ENCODE assay signal across 1 cellular context in the genomic region with DNA sequence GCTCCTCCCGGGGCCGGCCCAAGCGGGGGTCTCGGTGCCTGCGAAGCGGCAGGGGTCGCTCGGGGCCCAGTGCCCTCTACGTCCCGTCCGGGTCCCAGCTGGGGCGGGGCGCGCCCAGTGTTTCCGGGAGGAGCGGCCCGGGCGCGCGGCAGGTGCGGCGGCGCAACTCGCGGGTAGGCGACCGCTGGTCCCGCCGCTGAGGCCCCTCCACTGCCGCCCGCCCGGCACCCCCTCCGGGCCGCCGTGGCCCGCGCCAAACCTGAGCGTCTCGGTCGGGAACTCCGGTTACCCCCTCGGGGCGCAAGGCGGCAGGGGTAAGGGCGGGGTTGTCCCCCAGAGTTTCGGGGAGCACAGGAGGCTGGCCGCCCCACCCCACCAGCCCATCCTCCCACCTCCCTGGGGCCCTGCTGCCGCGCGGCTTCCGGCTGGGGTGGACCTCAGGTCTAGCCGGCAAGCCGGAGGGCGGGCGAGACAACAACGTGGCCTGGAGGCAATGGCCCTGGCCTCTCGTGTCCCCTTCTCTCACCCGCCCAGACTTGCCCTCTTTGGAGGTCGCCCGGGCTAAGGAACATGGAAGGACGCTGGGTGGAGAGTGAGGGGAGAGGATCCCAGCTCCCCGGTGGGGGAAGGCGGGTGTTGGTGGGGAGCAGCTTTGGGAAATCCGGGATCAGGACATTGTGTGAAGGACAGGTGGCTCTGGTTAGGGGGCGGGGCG.
TF ChIP-seq lines count a peak whose summit lies in the region.

No MANE protein-coding gene starts in this region.

TF ChIP-seq in HEK293, 187 proteins besides CTCF, POLR2A, EP300 and RAD21 (continued from another document):
- TF ChIP-seq, protein P1, sequence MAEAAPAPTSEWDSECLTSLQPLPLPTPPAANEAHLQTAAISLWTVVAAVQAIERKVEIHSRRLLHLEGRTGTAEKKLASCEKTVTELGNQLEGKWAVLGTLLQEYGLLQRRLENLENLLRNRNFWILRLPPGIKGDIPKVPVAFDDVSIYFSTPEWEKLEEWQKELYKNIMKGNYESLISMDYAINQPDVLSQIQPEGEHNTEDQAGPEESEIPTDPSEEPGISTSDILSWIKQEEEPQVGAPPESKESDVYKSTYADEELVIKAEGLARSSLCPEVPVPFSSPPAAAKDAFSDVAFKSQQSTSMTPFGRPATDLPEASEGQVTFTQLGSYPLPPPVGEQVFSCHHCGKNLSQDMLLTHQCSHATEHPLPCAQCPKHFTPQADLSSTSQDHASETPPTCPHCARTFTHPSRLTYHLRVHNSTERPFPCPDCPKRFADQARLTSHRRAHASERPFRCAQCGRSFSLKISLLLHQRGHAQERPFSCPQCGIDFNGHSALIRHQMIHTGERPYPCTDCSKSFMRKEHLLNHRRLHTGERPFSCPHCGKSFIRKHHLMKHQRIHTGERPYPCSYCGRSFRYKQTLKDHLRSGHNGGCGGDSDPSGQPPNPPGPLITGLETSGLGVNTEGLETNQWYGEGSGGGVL (tag by site-specific recombination; IDR thresholded peaks at IDR 0.05), result peak; percentile 93
- no peak for TF ChIP-seq ZNF571 (tag by site-specific recombination; IDR thresholded peaks at IDR 0.05)
- TF ChIP-seq ZNF549 (tag by site-specific recombination; IDR thresholded peaks at IDR 0.05), result no peak
- no peak for TF ChIP-seq ZNF24 (tag by site-specific recombination; IDR thresholded peaks at IDR 0.05)
- TF ChIP-seq, protein P2, sequence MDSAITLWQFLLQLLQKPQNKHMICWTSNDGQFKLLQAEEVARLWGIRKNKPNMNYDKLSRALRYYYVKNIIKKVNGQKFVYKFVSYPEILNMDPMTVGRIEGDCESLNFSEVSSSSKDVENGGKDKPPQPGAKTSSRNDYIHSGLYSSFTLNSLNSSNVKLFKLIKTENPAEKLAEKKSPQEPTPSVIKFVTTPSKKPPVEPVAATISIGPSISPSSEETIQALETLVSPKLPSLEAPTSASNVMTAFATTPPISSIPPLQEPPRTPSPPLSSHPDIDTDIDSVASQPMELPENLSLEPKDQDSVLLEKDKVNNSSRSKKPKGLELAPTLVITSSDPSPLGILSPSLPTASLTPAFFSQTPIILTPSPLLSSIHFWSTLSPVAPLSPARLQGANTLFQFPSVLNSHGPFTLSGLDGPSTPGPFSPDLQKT (IDR thresholded peaks at IDR 0.05; ENCODE audit: borderline replicate concordance, low read depth, low read length), result no peak
- no peak for TF ChIP-seq ZNF596 (tag by site-specific recombination; IDR thresholded peaks at IDR 0.05)
- TF ChIP-seq, protein P3, sequence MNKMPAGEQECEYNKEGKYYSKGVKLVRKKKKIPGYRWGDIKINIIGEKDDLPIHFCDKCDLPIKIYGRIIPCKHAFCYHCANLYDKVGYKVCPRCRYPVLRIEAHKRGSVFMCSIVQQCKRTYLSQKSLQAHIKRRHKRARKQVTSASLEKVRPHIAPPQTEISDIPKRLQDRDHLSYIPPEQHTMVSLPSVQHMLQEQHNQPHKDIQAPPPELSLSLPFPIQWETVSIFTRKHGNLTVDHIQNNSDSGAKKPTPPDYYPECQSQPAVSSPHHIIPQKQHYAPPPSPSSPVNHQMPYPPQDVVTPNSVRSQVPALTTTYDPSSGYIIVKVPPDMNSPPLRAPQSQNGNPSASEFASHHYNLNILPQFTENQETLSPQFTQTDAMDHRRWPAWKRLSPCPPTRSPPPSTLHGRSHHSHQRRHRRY (tag by site-specific recombination; IDR thresholded peaks at IDR 0.05), result no peak
- 0 out of 2 replicates have a peak, but pooled peaks have one; percentile 58 for TF ChIP-seq KLF9 (tag by site-specific recombination; IDR thresholded peaks at IDR 0.05; ENCODE audit: low read depth)
- TF ChIP-seq ZNF777 (tag by site-specific recombination; IDR thresholded peaks at IDR 0.05; ENCODE audit: borderline replicate concordance), result 0 out of 2 replicates have a peak, but pooled peaks have one; percentile 26
- no peak for TF ChIP-seq ZNF184 (tag by site-specific recombination; IDR thresholded peaks at IDR 0.05)
- 0 out of 2 replicates have a peak, but pooled peaks have one; percentile 11 for TF ChIP-seq KLF1 (tag by site-specific recombination; IDR thresholded peaks at IDR 0.05)
- no peak for TF ChIP-seq ZXDB (tag by site-specific recombination; IDR thresholded peaks at IDR 0.05)
- peak; percentile 26; the same call in 1 of the 2 replicates for TF ChIP-seq ZFHX2 (tag by site-specific recombination; conservative IDR thresholded peaks at IDR 0.05)
- TF ChIP-seq ZNF292 (tag by site-specific recombination; IDR thresholded peaks at IDR 0.05; ENCODE audit: borderline replicate concordance, low read depth), result no peak
- TF ChIP-seq ZNF792 (tag by site-specific recombination; IDR thresholded peaks at IDR 0.05), result no peak
- TF ChIP-seq KLF8 (tag by site-specific recombination; IDR thresholded peaks at IDR 0.05), result peak; percentile 19; the same call in 1 of the 2 replicates
- no peak for TF ChIP-seq ZNF311 (tag by site-specific recombination; IDR thresholded peaks at IDR 0.05; ENCODE audit: borderline replicate concordance)
- peak; percentile 51 for TF ChIP-seq ZBTB26 (tag by site-specific recombination; optimal IDR thresholded peaks at IDR 0.05)
- 0 out of 2 replicates have a peak, but pooled peaks have one; percentile 22 for TF ChIP-seq ZNF501 (tag by site-specific recombination; IDR thresholded peaks at IDR 0.05)
- no peak for TF ChIP-seq REPIN1 (tag by site-specific recombination; IDR thresholded peaks at IDR 0.05; ENCODE audit: low read depth)
- peak; percentile 20; the same call in 1 of the 2 replicates for TF ChIP-seq GLIS1 (tag by site-specific recombination; IDR thresholded peaks at IDR 0.05)
- no peak for TF ChIP-seq IKZF3 (tag by site-specific recombination; IDR thresholded peaks at IDR 0.05)
- TF ChIP-seq ZNF221 (tag by site-specific recombination; IDR thresholded peaks at IDR 0.05; ENCODE audit: borderline replicate concordance), result no peak
- TF ChIP-seq, protein P4, sequence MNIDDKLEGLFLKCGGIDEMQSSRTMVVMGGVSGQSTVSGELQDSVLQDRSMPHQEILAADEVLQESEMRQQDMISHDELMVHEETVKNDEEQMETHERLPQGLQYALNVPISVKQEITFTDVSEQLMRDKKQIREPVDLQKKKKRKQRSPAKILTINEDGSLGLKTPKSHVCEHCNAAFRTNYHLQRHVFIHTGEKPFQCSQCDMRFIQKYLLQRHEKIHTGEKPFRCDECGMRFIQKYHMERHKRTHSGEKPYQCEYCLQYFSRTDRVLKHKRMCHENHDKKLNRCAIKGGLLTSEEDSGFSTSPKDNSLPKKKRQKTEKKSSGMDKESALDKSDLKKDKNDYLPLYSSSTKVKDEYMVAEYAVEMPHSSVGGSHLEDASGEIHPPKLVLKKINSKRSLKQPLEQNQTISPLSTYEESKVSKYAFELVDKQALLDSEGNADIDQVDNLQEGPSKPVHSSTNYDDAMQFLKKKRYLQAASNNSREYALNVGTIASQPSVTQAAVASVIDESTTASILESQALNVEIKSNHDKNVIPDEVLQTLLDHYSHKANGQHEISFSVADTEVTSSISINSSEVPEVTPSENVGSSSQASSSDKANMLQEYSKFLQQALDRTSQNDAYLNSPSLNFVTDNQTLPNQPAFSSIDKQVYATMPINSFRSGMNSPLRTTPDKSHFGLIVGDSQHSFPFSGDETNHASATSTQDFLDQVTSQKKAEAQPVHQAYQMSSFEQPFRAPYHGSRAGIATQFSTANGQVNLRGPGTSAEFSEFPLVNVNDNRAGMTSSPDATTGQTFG (tag by site-specific recombination; IDR thresholded peaks at IDR 0.05; ENCODE audit: borderline replicate concordance), result no peak
- peak; percentile 78 for TF ChIP-seq SP2 (tag by site-specific recombination; IDR thresholded peaks at IDR 0.05)
- peak; percentile 77; the same call in 1 of the 2 replicates for TF ChIP-seq ZNF561 (tag by site-specific recombination; IDR thresholded peaks at IDR 0.05; ENCODE audit: borderline replicate concordance)
- TF ChIP-seq ZNF692 (tag by site-specific recombination; IDR thresholded peaks at IDR 0.05), result no peak; the same call in 1 of the 2 replicates
- TF ChIP-seq ZNF585B (tag by site-specific recombination; IDR thresholded peaks at IDR 0.05), result no peak
- TF ChIP-seq GLIS2 (tag by site-specific recombination; IDR thresholded peaks at IDR 0.05), result peak; percentile 61
- TF ChIP-seq ZNF280C (tag by site-specific recombination; IDR thresholded peaks at IDR 0.05), result no peak
- no peak for TF ChIP-seq RBAK (tag by site-specific recombination; IDR thresholded peaks at IDR 0.05)
- 0 out of 2 replicates have a peak, but pooled peaks have one; percentile 29 for TF ChIP-seq ZNF324 (tag by site-specific recombination; IDR thresholded peaks at IDR 0.05)
- TF ChIP-seq ZBTB21 (tag by site-specific recombination; IDR thresholded peaks at IDR 0.05), result no peak
- TF ChIP-seq ZNF48 (tag by site-specific recombination; IDR thresholded peaks at IDR 0.05), result no peak
- TF ChIP-seq ZNF514 (tag by site-specific recombination; IDR thresholded peaks at IDR 0.05), result no peak
- no peak for TF ChIP-seq ZNF416 (tag by site-specific recombination; IDR thresholded peaks at IDR 0.05)
- TF ChIP-seq ZNF366 (tag by site-specific recombination; conservative IDR thresholded peaks at IDR 0.05), result 0 out of 2 replicates have a peak, but pooled peaks have one; percentile 37
- TF ChIP-seq SP7 (tag by site-specific recombination; IDR thresholded peaks at IDR 0.05), result peak; percentile 59; the same call in 1 of the 2 replicates
- no peak for TF ChIP-seq ZNF19 (tag by site-specific recombination; IDR thresholded peaks at IDR 0.05; ENCODE audit: low read depth)
- TF ChIP-seq ZNF610 (tag by site-specific recombination; IDR thresholded peaks at IDR 0.05; ENCODE audit: borderline replicate concordance), result no peak
- TF ChIP-seq ZNF274 (IDR thresholded peaks at IDR 0.05; ENCODE audit: low read length), result no peak
- TF ChIP-seq ZNF274 (tag by site-specific recombination; IDR thresholded peaks at IDR 0.05; ENCODE audit: borderline replicate concordance), result no peak
- no peak for TF ChIP-seq ZNF785 (tag by site-specific recombination; IDR thresholded peaks at IDR 0.05)
- peak; percentile 80 for TF ChIP-seq ZBTB20 (tag by site-specific recombination; IDR thresholded peaks at IDR 0.05)
- no peak for TF ChIP-seq MEIS1 (CRISPR knock-in tag; IDR thresholded peaks at IDR 0.05; ENCODE audit: borderline replicate concordance)
- TF ChIP-seq ZIC2 (tag by site-specific recombination; IDR thresholded peaks at IDR 0.05), result no peak; the same call in 1 of the 2 replicates
- TF ChIP-seq ZNF10 (tag by site-specific recombination; IDR thresholded peaks at IDR 0.05), result no peak
- TF ChIP-seq SP3 (tag by site-specific recombination; IDR thresholded peaks at IDR 0.05), result peak; percentile 78
- TF ChIP-seq ZNF140 (tag by site-specific recombination; IDR thresholded peaks at IDR 0.05), result no peak
- 0 out of 2 replicates have a peak, but pooled peaks have one; percentile 14 for TF ChIP-seq WT1 (tag by site-specific recombination; IDR thresholded peaks at IDR 0.05)
- no peak for TF ChIP-seq ZNF248 (tag by site-specific recombination; IDR thresholded peaks at IDR 0.05)
- no peak for TF ChIP-seq PRDM6 (tag by site-specific recombination; IDR thresholded peaks at IDR 0.05)
TF ChIP-seq in HEK293: peak in this region for 30.
